Comparison of ENCODE assay signal across 1 cellular context in genomic region chr9:87655731-87656130, GRCh38.
TF ChIP-seq lines count a peak whose summit lies in the region.

No MANE protein-coding gene starts in this region.

TF ChIP-seq in GM12878, 131 proteins besides CTCF, POLR2A, EP300 and RAD21 (continued from another document):
- TF ChIP-seq SUPT20H (IDR thresholded peaks at IDR 0.05; ENCODE audit: borderline replicate concordance, control insufficient read depth, low read depth, low read length) (no peak), IKZF2 (IDR thresholded peaks at IDR 0.05) (no peak), GABPA (IDR thresholded peaks at IDR 0.05; ENCODE audit: low read depth) (no peak), PRDM15 (CRISPR knock-in tag; IDR thresholded peaks at IDR 0.05) (no peak), FOXK2 (IDR thresholded peaks at IDR 0.05) (no peak), ZBTB11 (CRISPR knock-in tag; IDR thresholded peaks at IDR 0.05) (no peak), RFX5 (IDR thresholded peaks at IDR 0.05; ENCODE audit: low read depth, low read length) (no peak), SIN3A (IDR thresholded peaks at IDR 0.05; ENCODE audit: low read depth, low read length) (no peak), TCF12 (IDR thresholded peaks at IDR 0.05; ENCODE audit: low read depth, low read length) (no peak), ATF3 (IDR thresholded peaks at IDR 0.05; ENCODE audit: borderline replicate concordance, extremely low read depth, low read depth, low read length) (no peak), MEF2B (IDR thresholded peaks at IDR 0.05; ENCODE audit: partially characterized antibody, poor library complexity, severe bottlenecking) (no peak), KDM1A (IDR thresholded peaks at IDR 0.05; ENCODE audit: borderline replicate concordance) (no peak)
